ENCODE assay signal across 27 cellular contexts in genomic region chr19:2590630-2591399, GRCh38.
A peak's percentile ranks its signal among the peaks of the same experiment; 100 is the strongest.
DNase-seq lines count a peak whose midpoint lies in the region; ATAC-seq, FAIRE-seq and TF ChIP-seq lines count a peak whose summit lies in the region.
"Had no signal": no experiment of that assay in that cellular context is flagged by ENCODE, and none has a peak within 500 bp of the region (broad histone marks: within the 10 kb centered on the region; RNA-seq: fewer than 3 reads in every experiment).

No MANE protein-coding gene starts in this region.

- H3K36me3 Mint-ChIP-seq in T-helper 17 cell (ENCODE audit: low read depth) (peaks cover 3% of the 10 kb centered on the region), nephron progenitor cell (ENCODE audit: low read depth) (no peaks in the 10 kb centered on the region)
- H3K36me3 Mint-ChIP-seq: CD8-positive, alpha-beta T cell had no signal

- H3K27me3 Mint-ChIP-seq in T-helper 17 cell (no peaks in the 10 kb centered on the region), nephron progenitor cell (ENCODE audit: low read depth, poor library complexity) (peaks cover 3% of the 10 kb centered on the region)
- H3K27me3 Mint-ChIP-seq: B cell had no signal

- peaks cover 3% of the 10 kb centered on the region for H3K9me3 Mint-ChIP-seq in nephron progenitor cell
- H3K9me3 Mint-ChIP-seq: CD8-positive, alpha-beta T cell; GM23338; HFFc6 had no signal

- H3K4me3 Mint-ChIP-seq in T-helper 17 cell (no peak overlapping the region), nephron progenitor cell (peak overlapping the region; percentile 29)
- H3K4me3 Mint-ChIP-seq: B cell; CD8-positive, alpha-beta T cell; GM23338; H9; HFFc6 had no signal

- H3K4me1 Mint-ChIP-seq in T-helper 17 cell, result peaks cover 5% of the 10 kb centered on the region
- peaks cover 42% of the 10 kb centered on the region for H3K4me1 Mint-ChIP-seq in nephron progenitor cell

- no peak overlapping the region for H3K4me3 ChIP-seq in HEK293 (ENCODE audit: low read depth, low read length)
- H3K4me3 ChIP-seq: GM12878, GM23338, PC-9 had no signal

- FAIRE-seq in GM12892 (lab: Jason Lieb, UNC), result no peak
- FAIRE-seq: GM12878 had no signal

- no peak for TF ChIP-seq CTCF in HEK293 (tag by site-specific recombination; IDR thresholded peaks at IDR 0.05)
- TF ChIP-seq CTCF in nephron progenitor cell (IDR thresholded peaks at IDR 0.05), result no peak

- H3K36me3 ChIP-seq in HEK293 (ENCODE audit: control insufficient read depth in 2 of 2, insufficient read depth in 1 of 2, low read length in 2 of 2), result no peaks in the 10 kb centered on the region

- CTCF ChIA-PET in HEK293 (lab: Yijun Ruan, JAX), result interaction anchor here (0.7 to 1.0 kb wide), 2 partner anchors 11 kb away, joined by 3 to 4 read pairs; no protein-coding TSS in a partner anchor

- no peak for ATAC-seq in T-helper 17 cell
- ATAC-seq in SK-N-SH treated with all-trans-retinoic acid at 6 μM for 48 hours, result no peak
- no peak for ATAC-seq in GM19351 (IDR thresholded peaks at IDR 0.05; ENCODE audit: unreplicated experiment)
- ATAC-seq: CD8-positive, alpha-beta T cell; GM12878; GM23338 had no signal

- no peaks in the 10 kb centered on the region for H3K4me1 ChIP-seq in HEK293 (ENCODE audit: control insufficient read depth, insufficient read depth, low read length)

- POLR2A ChIA-PET in HEK293 (lab: Yijun Ruan, JAX), result interaction anchor here (1.1 kb wide), 1 partner anchor 115 kb away, joined by 3 read pairs; the partner anchor contains the start of gene GADD45B

- no peak overlapping the region for H3K27ac ChIP-seq in HEK293 (ENCODE audit: extremely low read depth, low read depth, low read length)
- H3K27ac ChIP-seq: C4-2B, PC-9 had no signal

- no peak for TF ChIP-seq POLR2A in GM12892 (IDR thresholded peaks at IDR 0.05; ENCODE audit: low read depth, low read length)

- H3K9me3 ChIP-seq in HEK293 (ENCODE audit: control insufficient read depth, insufficient read depth, low read depth, low read length) (no peaks in the 10 kb centered on the region), T-helper 17 cell (ENCODE audit: control insufficient read depth, low read length, poor library complexity, severe bottlenecking) (no peaks in the 10 kb centered on the region)
- H3K9me3 ChIP-seq: Caco-2 had no signal

- H3K27ac Mint-ChIP-seq in T-helper 17 cell, result peak overlapping the region; percentile 21
- no peak overlapping the region for H3K27ac Mint-ChIP-seq in nephron progenitor cell
- H3K27ac Mint-ChIP-seq: CD8-positive, alpha-beta T cell; GM23338; H9; HFFc6 had no signal

- DNase-seq in T-helper 17 cell, result no peak
- no peak for DNase-seq in nephron progenitor cell
- peak; percentile 33 for DNase-seq in superior temporal gyrus (ENCODE audit: extremely low spot score)
- DNase-seq in GM12892 (ENCODE audit: insufficient read length), result no peak
- DNase-seq: Caco-2; CD8-positive, alpha-beta T cell; DMS79; EL; GDM1; H9; HFFc6; KG1; MM.1S; NCI-H1694; NCI-H2029 treated with DMSO at 0.1 percent for 48 hours; NCI-H2227 treated with DMSO at 0.1 percent for 48 hours; NCI-H526 treated with DMSO at 0.1 percent for 48 hours; PC-9; RPMI8226; SHP77 had no signal

TF ChIP-seq in HEK293, 187 proteins besides CTCF, POLR2A, EP300 and RAD21:
- TF ChIP-seq, protein P1, sequence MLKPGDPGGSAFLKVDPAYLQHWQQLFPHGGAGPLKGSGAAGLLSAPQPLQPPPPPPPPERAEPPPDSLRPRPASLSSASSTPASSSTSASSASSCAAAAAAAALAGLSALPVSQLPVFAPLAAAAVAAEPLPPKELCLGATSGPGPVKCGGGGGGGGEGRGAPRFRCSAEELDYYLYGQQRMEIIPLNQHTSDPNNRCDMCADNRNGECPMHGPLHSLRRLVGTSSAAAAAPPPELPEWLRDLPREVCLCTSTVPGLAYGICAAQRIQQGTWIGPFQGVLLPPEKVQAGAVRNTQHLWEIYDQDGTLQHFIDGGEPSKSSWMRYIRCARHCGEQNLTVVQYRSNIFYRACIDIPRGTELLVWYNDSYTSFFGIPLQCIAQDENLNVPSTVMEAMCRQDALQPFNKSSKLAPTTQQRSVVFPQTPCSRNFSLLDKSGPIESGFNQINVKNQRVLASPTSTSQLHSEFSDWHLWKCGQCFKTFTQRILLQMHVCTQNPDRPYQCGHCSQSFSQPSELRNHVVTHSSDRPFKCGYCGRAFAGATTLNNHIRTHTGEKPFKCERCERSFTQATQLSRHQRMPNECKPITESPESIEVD (tag by site-specific recombination; IDR thresholded peaks at IDR 0.05), result no peak
- peak; percentile 97 for TF ChIP-seq ZNF366 (tag by site-specific recombination; conservative IDR thresholded peaks at IDR 0.05)
- TF ChIP-seq ZBTB17 (tag by site-specific recombination; IDR thresholded peaks at IDR 0.05), result peak; percentile 83
- TF ChIP-seq ZNF624 (tag by site-specific recombination; IDR thresholded peaks at IDR 0.05), result no peak
- TF ChIP-seq ZFHX2 (tag by site-specific recombination; conservative IDR thresholded peaks at IDR 0.05), result peak; percentile 66
- TF ChIP-seq EGR2 (tag by site-specific recombination; IDR thresholded peaks at IDR 0.05; ENCODE audit: low read depth), result peak; percentile 94
TF ChIP-seq in HEK293: peak in this region for 4.

TF ChIP-seq in SK-N-SH treated with all-trans-retinoic acid at 6 μM for 48 hours, 23 proteins besides CTCF, POLR2A, EP300 and RAD21:
- TF ChIP-seq ZNF565 (CRISPR knock-in tag; conservative IDR thresholded peaks at IDR 0.05; ENCODE audit: low read depth) (no peak), TOX (CRISPR knock-in tag; IDR thresholded peaks at IDR 0.05; ENCODE audit: borderline replicate concordance) (no peak), ARNTL (CRISPR knock-in tag; IDR thresholded peaks at IDR 0.05; ENCODE audit: borderline replicate concordance, low read depth) (no peak), TSHZ2 (CRISPR knock-in tag; IDR thresholded peaks at IDR 0.05) (no peak), ZC3H10 (CRISPR knock-in tag; IDR thresholded peaks at IDR 0.05) (no peak), CSDC2 (CRISPR knock-in tag; IDR thresholded peaks at IDR 0.05) (no peak), BACH2 (CRISPR knock-in tag; IDR thresholded peaks at IDR 0.05; ENCODE audit: borderline replicate concordance) (no peak), ZNF70 (CRISPR knock-in tag; IDR thresholded peaks at IDR 0.05) (no peak), CREB5 (CRISPR knock-in tag; IDR thresholded peaks at IDR 0.05; ENCODE audit: low read depth) (no peak), RARB (CRISPR knock-in tag; IDR thresholded peaks at IDR 0.05) (no peak), TCF4 (CRISPR knock-in tag; IDR thresholded peaks at IDR 0.05; ENCODE audit: borderline replicate concordance) (no peak)
- TF ChIP-seq, protein P2, sequence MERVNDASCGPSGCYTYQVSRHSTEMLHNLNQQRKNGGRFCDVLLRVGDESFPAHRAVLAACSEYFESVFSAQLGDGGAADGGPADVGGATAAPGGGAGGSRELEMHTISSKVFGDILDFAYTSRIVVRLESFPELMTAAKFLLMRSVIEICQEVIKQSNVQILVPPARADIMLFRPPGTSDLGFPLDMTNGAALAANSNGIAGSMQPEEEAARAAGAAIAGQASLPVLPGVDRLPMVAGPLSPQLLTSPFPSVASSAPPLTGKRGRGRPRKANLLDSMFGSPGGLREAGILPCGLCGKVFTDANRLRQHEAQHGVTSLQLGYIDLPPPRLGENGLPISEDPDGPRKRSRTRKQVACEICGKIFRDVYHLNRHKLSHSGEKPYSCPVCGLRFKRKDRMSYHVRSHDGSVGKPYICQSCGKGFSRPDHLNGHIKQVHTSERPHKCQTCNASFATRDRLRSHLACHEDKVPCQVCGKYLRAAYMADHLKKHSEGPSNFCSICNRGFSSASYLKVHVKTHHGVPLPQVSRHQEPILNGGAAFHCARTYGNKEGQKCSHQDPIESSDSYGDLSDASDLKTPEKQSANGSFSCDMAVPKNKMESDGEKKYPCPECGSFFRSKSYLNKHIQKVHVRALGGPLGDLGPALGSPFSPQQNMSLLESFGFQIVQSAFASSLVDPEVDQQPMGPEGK (CRISPR knock-in tag; IDR thresholded peaks at IDR 0.05; ENCODE audit: borderline replicate concordance), result no peak
